ENCODE assay signal across 19 cellular contexts in the genomic region with DNA sequence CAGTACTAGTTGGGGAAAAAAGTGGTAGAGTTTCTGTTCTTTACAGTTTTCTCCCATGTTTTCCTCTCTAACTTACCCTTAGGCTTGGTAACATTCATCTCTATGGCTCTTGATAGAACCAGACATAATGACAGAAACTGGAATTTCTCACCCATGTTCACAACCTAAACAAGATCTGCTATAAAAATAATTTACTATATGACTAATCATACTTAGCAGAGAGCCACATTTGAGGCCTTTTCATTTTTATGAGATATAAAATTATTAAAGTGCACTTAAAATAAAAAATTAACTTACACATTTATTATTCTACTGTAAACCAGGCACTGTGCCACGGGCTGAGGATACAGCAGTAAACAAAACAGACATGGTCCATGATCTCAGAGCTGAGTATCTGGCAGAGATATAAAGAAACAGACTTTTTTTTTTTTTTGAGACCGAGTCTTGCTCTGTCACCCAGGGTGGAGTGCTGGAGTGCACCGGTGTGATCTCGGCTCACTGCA.
DNase-seq lines count a peak whose midpoint lies in the region; ATAC-seq, FAIRE-seq and TF ChIP-seq lines count a peak whose summit lies in the region.
"Had no signal": no experiment of that assay in that cellular context is flagged by ENCODE, and none has a peak within 500 bp of the region (broad histone marks: within the 10 kb centered on the region; RNA-seq: fewer than 3 reads in every experiment).

No MANE protein-coding gene starts in this region.

- TF ChIP-seq POLR2A in endothelial cell of umbilical vein (IDR thresholded peaks at IDR 0.05; ENCODE audit: low read depth, low read length), result no peak

- H3K9me3 ChIP-seq in endothelial cell of umbilical vein (replicated peaks; ENCODE audit: control insufficient read depth, insufficient read depth, low read length) (no peaks in the 10 kb centered on the region), neural progenitor cell (ENCODE audit: low read depth) (no peaks in the 10 kb centered on the region)
- H3K9me3 ChIP-seq: right lobe of liver, stomach had no signal

- no peak for ATAC-seq in GM18498 (IDR thresholded peaks at IDR 0.05; ENCODE audit: unreplicated experiment)
- ATAC-seq: activated CD8-positive, alpha-beta T cell treated with anti-CD3 and anti-CD28 coated beads for 36 hours had no signal

- H3F3A ChIP-seq in neural progenitor cell (ENCODE audit: low read depth), result peaks cover 19% of the 10 kb centered on the region

- no peaks in the 10 kb centered on the region for H3K27me3 Mint-ChIP-seq in neural progenitor cell (ENCODE audit: insufficient read depth, low read depth)
- H3K27me3 Mint-ChIP-seq: activated CD8-positive, alpha-beta T cell treated with anti-CD3 and anti-CD28 coated beads for 36 hours; CD4-positive, CD25-positive, alpha-beta regulatory T cell; IgD-negative memory B cell; naive B cell had no signal

- FAIRE-seq in endothelial cell of umbilical vein (lab: Jason Lieb, UNC), result no peak

- H3K4me3 ChIP-seq in endothelial cell of umbilical vein (replicated peaks in 1 of 3; ENCODE audit: insufficient read depth in 1 of 3, low read depth in 1 of 3, low read length in 3 of 3), result no peak overlapping the region
- no peak overlapping the region for H3K4me3 ChIP-seq in neural progenitor cell
- H3K4me3 ChIP-seq: cardiac muscle cell, right lobe of liver, stomach had no signal

- no TSS peak for BruUV-seq in endothelial cell of umbilical vein (replicated peaks; lab: Mats Ljungman, UMichigan)

- no peak overlapping the region for H3K4me3 Mint-ChIP-seq in neural progenitor cell
- H3K4me3 Mint-ChIP-seq: activated CD8-positive, alpha-beta T cell treated with anti-CD3 and anti-CD28 coated beads for 36 hours; CD4-positive, CD25-positive, alpha-beta regulatory T cell; IgD-negative memory B cell; immature natural killer cell had no signal

- H4K20me1 ChIP-seq in endothelial cell of umbilical vein (replicated peaks; ENCODE audit: control insufficient read depth, extremely low read depth, insufficient read depth, low read length), result no peaks in the 10 kb centered on the region
- peaks cover 10% of the 10 kb centered on the region for H4K20me1 ChIP-seq in neural progenitor cell (ENCODE audit: low read depth)

- peaks cover 5% of the 10 kb centered on the region for H3K9me3 Mint-ChIP-seq in neural progenitor cell
- H3K9me3 Mint-ChIP-seq: activated CD8-positive, alpha-beta T cell treated with anti-CD3 and anti-CD28 coated beads for 36 hours; IgD-negative memory B cell; immature natural killer cell had no signal

- intact Hi-C loops in endothelial cell of umbilical vein (cut with micrococcal nuclease), result no loop called here

- dilution Hi-C loops in endothelial cell of umbilical vein (cut with MboI; ENCODE audit: extremely low pct_ligation_motif_present, low sequenced_read_pairs), result no loop called here

- H3K27ac ChIP-seq in endothelial cell of umbilical vein (ENCODE audit: insufficient read depth, low read depth, low read length) (no peak overlapping the region), neural progenitor cell (peak overlapping the region; percentile 69)
- H3K27ac ChIP-seq: cardiac muscle cell, right lobe of liver had no signal

- no peaks in the 10 kb centered on the region for H3K36me3 Mint-ChIP-seq in neural progenitor cell
- H3K36me3 Mint-ChIP-seq: CD4-positive, CD25-positive, alpha-beta regulatory T cell; immature natural killer cell had no signal

- H3K9ac ChIP-seq in endothelial cell of umbilical vein (replicated peaks; ENCODE audit: extremely low read depth, insufficient read depth, low read length), result no peak overlapping the region
- no peak overlapping the region for H3K9ac ChIP-seq in neural progenitor cell

- TF ChIP-seq CTCF in endothelial cell of umbilical vein (IDR thresholded peaks at IDR 0.05; ENCODE audit: extremely low read depth in 1 of 2, insufficient read depth in 1 of 2, low read depth in 1 of 2, low read length in 2 of 2), result no peak
- TF ChIP-seq CTCF in neural progenitor cell (IDR thresholded peaks at IDR 0.05), result no peak

- H3K4me2 ChIP-seq in endothelial cell of umbilical vein (ENCODE audit: insufficient read depth, low read length), result no peak overlapping the region
- peak overlapping the region; percentile 25 for H3K4me2 ChIP-seq in neural progenitor cell

- H3K27me3 ChIP-seq in endothelial cell of umbilical vein (ENCODE audit: control insufficient read depth in 2 of 2, insufficient read depth in 2 of 2, low read length in 2 of 2), result no peaks in the 10 kb centered on the region
- H3K27me3 ChIP-seq in neural progenitor cell, result no peaks in the 10 kb centered on the region
- H3K27me3 ChIP-seq: cardiac muscle cell, right lobe of liver, stomach had no signal

- H3K27ac Mint-ChIP-seq in neural progenitor cell, result peak overlapping the region; percentile 67
- H3K27ac Mint-ChIP-seq: activated CD8-positive, alpha-beta T cell treated with anti-CD3 and anti-CD28 coated beads for 36 hours; CD4-positive, CD25-positive, alpha-beta regulatory T cell; IgD-negative memory B cell; immature natural killer cell had no signal

- POLR2A ChIA-PET in endothelial cell of umbilical vein (lab: Charles Lee), result no interaction called here

- peaks cover 26% of the 10 kb centered on the region for H3K4me1 Mint-ChIP-seq in neural progenitor cell
- H3K4me1 Mint-ChIP-seq: immature natural killer cell had no signal

- H2AFZ ChIP-seq in endothelial cell of umbilical vein (ENCODE audit: low read depth, low read length) (no peak overlapping the region), neural progenitor cell (replicated peaks) (no peak overlapping the region)

- DNase-seq in EH (ENCODE audit: low read depth), result peak; percentile 75
- peak; percentile 53 for DNase-seq in NCI-H526 treated with DMSO at 0.1 percent for 48 hours (lab: John Stamatoyannopoulos, UW)
- peak; percentile 36 for DNase-seq in endothelial cell of umbilical vein (ENCODE audit: low read depth, low spot score)
- DNase-seq in neural progenitor cell (ENCODE audit: low spot score), result no peak
- DNase-seq in NCI-H69 (lab: John Stamatoyannopoulos, UW), result no peak
- DNase-seq in NCI-H345 (lab: John Stamatoyannopoulos, UW), result no peak
- no peak for DNase-seq in OCI-M2 (lab: John Stamatoyannopoulos, UW; ENCODE audit: unreplicated experiment)
- DNase-seq: activated CD8-positive, alpha-beta T cell treated with anti-CD3 and anti-CD28 coated beads for 36 hours; CD4-positive, CD25-positive, alpha-beta regulatory T cell; erythroblast; immature natural killer cell; naive B cell; NCI-H187 treated with DMSO at 0.1 percent for 48 hours; right lobe of liver; stomach; SW 1271 had no signal

- no peaks in the 10 kb centered on the region for H3K9me1 ChIP-seq in endothelial cell of umbilical vein (replicated peaks; ENCODE audit: control insufficient read depth, extremely low read depth, insufficient read depth, low read length)

- H3K79me2 ChIP-seq in endothelial cell of umbilical vein (ENCODE audit: control insufficient read depth, insufficient read depth, low read length) (peaks cover 45% of the 10 kb centered on the region), neural progenitor cell (ENCODE audit: low read depth) (peaks cover 50% of the 10 kb centered on the region)

- CTCF ChIA-PET in endothelial cell of umbilical vein (lab: Charles Lee), result interaction anchor here (0.9 to 2.3 kb wide), 5 partner anchors 18 to 245 kb away, joined by 3 to 12 read pairs (median 4); no protein-coding TSS in a partner anchor

- H3K36me3 ChIP-seq in endothelial cell of umbilical vein (ENCODE audit: control insufficient read depth in 2 of 2, extremely low read depth in 1 of 2, insufficient read depth in 2 of 2, low read length in 2 of 2) (no peaks in the 10 kb centered on the region), neural progenitor cell (no peaks in the 10 kb centered on the region)
- H3K36me3 ChIP-seq: cardiac muscle cell, right lobe of liver, stomach had no signal

- peaks cover 21% of the 10 kb centered on the region for H3K4me1 ChIP-seq in endothelial cell of umbilical vein (ENCODE audit: control insufficient read depth, extremely low read depth, insufficient read depth, low read length)
- peaks cover 30% of the 10 kb centered on the region for H3K4me1 ChIP-seq in neural progenitor cell
- H3K4me1 ChIP-seq: right lobe of liver had no signal

TF ChIP-seq in endothelial cell of umbilical vein, 7 proteins besides CTCF, POLR2A, EP300 and RAD21:
- no peak for TF ChIP-seq POLR2AphosphoS5 (IDR thresholded peaks at IDR 0.05; ENCODE audit: insufficient read depth, low read depth, low read length)
- no peak for TF ChIP-seq MYC (IDR thresholded peaks at IDR 0.05; ENCODE audit: low read depth, low read length)
- TF ChIP-seq GATA2 (IDR thresholded peaks at IDR 0.05; ENCODE audit: insufficient read depth, insufficient read length, low read depth, low read length), result no peak
- no peak for TF ChIP-seq FOS (IDR thresholded peaks at IDR 0.05; ENCODE audit: borderline replicate concordance, insufficient read depth, low read length)
- TF ChIP-seq EZH2 (IDR thresholded peaks at IDR 0.05; ENCODE audit: borderline replicate concordance, low read depth, low read length, severe bottlenecking), result no peak
- TF ChIP-seq, protein P1, sequence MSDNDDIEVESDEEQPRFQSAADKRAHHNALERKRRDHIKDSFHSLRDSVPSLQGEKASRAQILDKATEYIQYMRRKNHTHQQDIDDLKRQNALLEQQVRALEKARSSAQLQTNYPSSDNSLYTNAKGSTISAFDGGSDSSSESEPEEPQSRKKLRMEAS (IDR thresholded peaks at IDR 0.05; ENCODE audit: insufficient read depth, insufficient read length), result no peak
- TF ChIP-seq JUN (IDR thresholded peaks at IDR 0.05; ENCODE audit: borderline replicate concordance, insufficient read depth, insufficient read length, low read depth), result no peak
TF ChIP-seq in endothelial cell of umbilical vein: peak in this region for 0.

Comparison
In these comparisons a context has a peak if more than half of its experiments do, and no peak if none do; other contexts are left out.
1. DNase-seq: peak in EH (single experiment), NCI-H526 treated with DMSO at 0.1 percent for 48 hours (single experiment) and endothelial cell of umbilical vein (single experiment); none in neural progenitor cell (single experiment), NCI-H69 (single experiment), NCI-H345 (single experiment) and OCI-M2 (single experiment).